13 cellular contexts compared by ENCODE assay signal in the genomic region with DNA sequence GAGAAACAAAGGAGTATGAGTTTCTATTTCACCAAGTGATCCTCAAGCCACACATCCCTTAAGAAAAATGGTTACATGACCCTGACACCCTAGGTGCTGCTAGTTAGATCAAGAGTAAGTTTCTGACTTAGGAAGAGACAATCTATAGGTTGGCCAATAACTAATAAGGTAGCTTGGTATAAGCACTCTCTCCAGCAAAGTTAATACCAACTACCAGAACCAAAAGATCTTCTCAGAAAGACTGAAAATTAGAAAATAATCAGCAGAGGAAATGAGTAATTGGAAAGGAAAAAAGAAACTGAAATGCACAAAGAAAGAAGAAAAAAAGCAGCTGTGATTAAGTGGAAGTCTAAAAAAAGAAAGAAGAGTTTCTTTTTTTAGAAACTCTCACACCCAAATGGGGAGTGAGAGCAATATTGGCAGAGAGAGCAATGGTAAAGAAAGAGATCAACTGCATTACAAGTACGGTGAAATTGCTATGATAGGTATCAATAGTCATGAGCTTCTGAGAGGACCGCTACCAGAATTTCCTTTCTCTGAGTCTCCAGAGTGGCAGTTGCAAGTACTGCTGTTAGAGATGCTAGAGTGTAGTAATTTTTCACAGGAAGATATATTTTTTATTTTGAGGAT.
DNase-seq lines count a peak whose midpoint lies in the region; ATAC-seq and TF ChIP-seq lines count a peak whose summit lies in the region.
"Had no signal": no experiment of that assay in that cellular context is flagged by ENCODE, and none has a peak within 500 bp of the region (broad histone marks: within the 10 kb centered on the region; RNA-seq: fewer than 3 reads in every experiment).

No MANE protein-coding gene starts in this region.

- peaks cover 1% of the 10 kb centered on the region for H3K27me3 Mint-ChIP-seq in activated CD8-positive, alpha-beta T cell treated with anti-CD3 and anti-CD28 coated beads for 36 hours

- H3K4me3 Mint-ChIP-seq in activated CD8-positive, alpha-beta T cell treated with anti-CD3 and anti-CD28 coated beads for 36 hours, result no peak overlapping the region

- H3K9me3 Mint-ChIP-seq in activated CD8-positive, alpha-beta T cell treated with anti-CD3 and anti-CD28 coated beads for 36 hours, result peaks cover 23% of the 10 kb centered on the region

- peak overlapping the region; percentile 86 for H3K27ac Mint-ChIP-seq in activated CD8-positive, alpha-beta T cell treated with anti-CD3 and anti-CD28 coated beads for 36 hours

- intact Hi-C loops in activated CD8-positive, alpha-beta T cell treated with anti-CD3 and anti-CD28 coated beads for 36 hours (cut with micrococcal nuclease), result no loop called here

- ATAC-seq in GM18858 (IDR thresholded peaks at IDR 0.05; ENCODE audit: unreplicated experiment) (peak; percentile 43), GM19455 (IDR thresholded peaks at IDR 0.05; ENCODE audit: unreplicated experiment) (peak; percentile 51), HG02870 (IDR thresholded peaks at IDR 0.05; ENCODE audit: unreplicated experiment) (peak; percentile 44)
- ATAC-seq in activated CD8-positive, alpha-beta T cell treated with anti-CD3 and anti-CD28 coated beads for 36 hours, result peak; percentile 55
- ATAC-seq: PC-3 had no signal

- peaks cover 30% of the 10 kb centered on the region for H3K4me1 Mint-ChIP-seq in activated CD8-positive, alpha-beta T cell treated with anti-CD3 and anti-CD28 coated beads for 36 hours (ENCODE audit: low read depth)

- POLR2A ChIA-PET in activated CD8-positive, alpha-beta T cell treated with anti-CD3 and anti-CD28 coated beads for 36 hours (lab: Charles Lee), result no interaction called here

- H3K36me3 Mint-ChIP-seq in activated CD8-positive, alpha-beta T cell treated with anti-CD3 and anti-CD28 coated beads for 36 hours (ENCODE audit: low read depth), result peaks cover 5% of the 10 kb centered on the region

- no peak for DNase-seq in activated CD8-positive, alpha-beta T cell treated with anti-CD3 and anti-CD28 coated beads for 36 hours
- DNase-seq in cerebellum (ENCODE audit: low spot score) (no peak), NCI-H69 (lab: John Stamatoyannopoulos, UW) (no peak), NCI-H146 treated with DMSO at 0.1 percent for 48 hours (lab: John Stamatoyannopoulos, UW; ENCODE audit: unreplicated experiment) (no peak), DMS 273 (lab: John Stamatoyannopoulos, UW; ENCODE audit: unreplicated experiment) (no peak)
- DNase-seq: activated CD4-positive, alpha-beta T cell treated with anti-CD3 and anti-CD28 coated beads for 4 hours; activated gamma-delta T cell treated with Interleukin-2 at 50 U/mL for 16 hours; NCI-H226; PC-3; trophoblast cell had no signal

- TF ChIP-seq CTCF in activated CD8-positive, alpha-beta T cell treated with anti-CD3 and anti-CD28 coated beads for 36 hours (IDR thresholded peaks at IDR 0.05), result no peak

- CTCF ChIA-PET in activated CD8-positive, alpha-beta T cell treated with anti-CD3 and anti-CD28 coated beads for 36 hours (lab: Charles Lee), result interaction anchor here (1.4 kb wide), 1 partner anchor 20 kb away, joined by 3 read pairs; no protein-coding TSS in a partner anchor
